Comparison of ENCODE assay signal across 1 cellular context in the genomic region with DNA sequence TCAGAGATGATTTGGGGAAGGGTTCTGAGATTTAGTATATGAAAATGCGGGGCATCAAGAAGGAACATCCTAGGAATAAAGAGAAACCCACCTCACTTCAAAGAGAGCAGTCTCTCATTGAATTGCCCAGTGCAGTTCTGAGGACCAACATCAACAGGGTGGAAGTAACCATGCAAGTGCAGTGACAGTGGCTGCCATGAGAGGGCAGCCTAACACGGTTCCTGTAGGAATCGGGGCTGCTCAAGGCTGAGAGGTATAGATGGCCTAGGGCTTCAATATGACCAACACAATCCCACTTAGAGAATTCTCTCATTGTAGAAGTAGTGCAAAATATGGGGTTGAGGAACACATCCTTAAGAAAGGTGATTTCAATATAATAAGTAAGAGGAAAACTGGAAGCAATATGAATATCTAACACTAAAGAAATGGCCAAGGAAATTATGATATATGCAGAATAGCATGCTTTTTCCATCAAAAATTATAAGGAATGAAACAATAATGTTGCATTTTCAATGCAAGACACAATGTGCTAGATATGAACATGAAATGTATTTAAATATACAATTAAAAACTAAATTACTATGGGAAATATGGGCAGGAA.
TF ChIP-seq lines count a peak whose summit lies in the region.

No MANE protein-coding gene starts in this region.

TF ChIP-seq in K562, 482 proteins besides CTCF, POLR2A, EP300 and RAD21 (continued from another document):
- TF ChIP-seq, protein P1, sequence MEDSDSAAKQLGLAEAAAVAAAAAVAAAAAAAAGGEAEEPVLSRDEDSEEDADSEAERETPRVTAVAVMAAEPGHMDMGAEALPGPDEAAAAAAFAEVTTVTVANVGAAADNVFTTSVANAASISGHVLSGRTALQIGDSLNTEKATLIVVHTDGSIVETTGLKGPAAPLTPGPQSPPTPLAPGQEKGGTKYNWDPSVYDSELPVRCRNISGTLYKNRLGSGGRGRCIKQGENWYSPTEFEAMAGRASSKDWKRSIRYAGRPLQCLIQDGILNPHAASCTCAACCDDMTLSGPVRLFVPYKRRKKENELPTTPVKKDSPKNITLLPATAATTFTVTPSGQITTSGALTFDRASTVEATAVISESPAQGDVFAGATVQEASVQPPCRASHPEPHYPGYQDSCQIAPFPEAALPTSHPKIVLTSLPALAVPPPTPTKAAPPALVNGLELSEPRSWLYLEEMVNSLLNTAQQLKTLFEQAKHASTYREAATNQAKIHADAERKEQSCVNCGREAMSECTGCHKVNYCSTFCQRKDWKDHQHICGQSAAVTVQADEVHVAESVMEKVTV (CRISPR knock-in tag; IDR thresholded peaks at IDR 0.05): peak; percentile 70
- TF ChIP-seq STAG1 (CRISPR knock-in tag; IDR thresholded peaks at IDR 0.05; ENCODE audit: borderline replicate concordance) (peak; percentile 44; the same call in 1 of the 2 replicates), ZNF143 (CRISPR knock-in tag; IDR thresholded peaks at IDR 0.05) (no peak), MAFK (IDR thresholded peaks at IDR 0.05; ENCODE audit: low read length) (no peak), SMC3 (conservative IDR thresholded peaks at IDR 0.05; ENCODE audit: insufficient read depth, low read depth, low read length) (peak; percentile 90), RCOR1 (IDR thresholded peaks at IDR 0.05; ENCODE audit: borderline replicate concordance in 1 of 2, low read depth in 2 of 2, low read length in 2 of 2) (0 out of 4 replicates have a peak, but pooled peaks of 1 of the 2 experiments have one; percentile 11), RFX7 (CRISPR knock-in tag; IDR thresholded peaks at IDR 0.05) (no peak), ARID2 (IDR thresholded peaks at IDR 0.05) (0 out of 2 replicates have a peak, but pooled peaks have one; percentile 14), KLF10 (CRISPR knock-in tag; IDR thresholded peaks at IDR 0.05) (no peak), CBX3 (IDR thresholded peaks at IDR 0.05; ENCODE audit: borderline replicate concordance in 1 of 2, low read length in 2 of 2) (no peak), SRF (CRISPR knock-in tag; IDR thresholded peaks at IDR 0.05) (peak in 1 of 2 experiments; percentile 50; a peak in 1 of 4 replicates), IRF1 (CRISPR knock-in tag; IDR thresholded peaks at IDR 0.05; ENCODE audit: borderline replicate concordance) (no peak), ZNF764 (CRISPR knock-in tag; IDR thresholded peaks at IDR 0.05; ENCODE audit: low read depth) (no peak), HDAC8 (tag; IDR thresholded peaks at IDR 0.05) (no peak), MYBL2 (IDR thresholded peaks at IDR 0.05; ENCODE audit: low read depth) (no peak), MYBL2 (CRISPR knock-in tag; IDR thresholded peaks at IDR 0.05; ENCODE audit: borderline replicate concordance) (no peak)
- TF ChIP-seq, protein P2, sequence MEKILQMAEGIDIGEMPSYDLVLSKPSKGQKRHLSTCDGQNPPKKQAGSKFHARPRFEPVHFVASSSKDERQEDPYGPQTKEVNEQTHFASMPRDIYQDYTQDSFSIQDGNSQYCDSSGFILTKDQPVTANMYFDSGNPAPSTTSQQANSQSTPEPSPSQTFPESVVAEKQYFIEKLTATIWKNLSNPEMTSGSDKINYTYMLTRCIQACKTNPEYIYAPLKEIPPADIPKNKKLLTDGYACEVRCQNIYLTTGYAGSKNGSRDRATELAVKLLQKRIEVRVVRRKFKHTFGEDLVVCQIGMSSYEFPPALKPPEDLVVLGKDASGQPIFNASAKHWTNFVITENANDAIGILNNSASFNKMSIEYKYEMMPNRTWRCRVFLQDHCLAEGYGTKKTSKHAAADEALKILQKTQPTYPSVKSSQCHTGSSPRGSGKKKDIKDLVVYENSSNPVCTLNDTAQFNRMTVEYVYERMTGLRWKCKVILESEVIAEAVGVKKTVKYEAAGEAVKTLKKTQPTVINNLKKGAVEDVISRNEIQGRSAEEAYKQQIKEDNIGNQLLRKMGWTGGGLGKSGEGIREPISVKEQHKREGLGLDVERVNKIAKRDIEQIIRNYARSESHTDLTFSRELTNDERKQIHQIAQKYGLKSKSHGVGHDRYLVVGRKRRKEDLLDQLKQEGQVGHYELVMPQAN (IDR thresholded peaks at IDR 0.05; ENCODE audit: borderline replicate concordance): no peak
